ENCODE assay signal across 12 cellular contexts in the genomic region with DNA sequence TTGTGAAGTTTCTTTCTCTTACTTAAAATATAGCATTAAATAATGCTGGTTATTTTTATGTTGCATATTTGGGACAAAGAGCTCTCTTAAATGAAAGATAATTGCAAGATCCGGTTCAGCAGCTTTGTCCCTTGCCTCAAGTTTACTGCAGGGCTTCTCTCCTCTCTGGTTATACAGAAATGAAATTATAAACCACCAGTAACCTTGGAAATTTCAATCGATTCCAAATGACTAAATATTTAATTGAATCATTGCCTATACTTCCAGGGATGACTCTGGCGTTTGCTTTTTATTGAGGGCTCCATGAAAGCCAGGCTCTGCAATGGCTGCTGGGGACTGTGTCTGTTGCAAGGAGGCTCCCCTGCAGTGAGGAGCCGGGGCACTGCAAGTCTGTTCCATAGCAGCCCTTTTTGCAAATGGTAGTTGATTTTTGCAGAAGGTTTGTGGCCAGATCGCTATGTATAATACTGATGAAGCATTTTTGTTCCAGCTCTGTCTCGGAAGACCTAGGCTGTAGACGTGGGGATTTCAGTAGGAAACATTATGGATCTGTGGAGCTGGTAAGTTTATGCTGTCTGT. TPM values are rescaled to one million over a fixed set of nuclear protein-coding genes. Genes with fewer than 3 reads are reported as not detected.
DNase-seq lines count a peak whose midpoint lies in the region; ATAC-seq, FAIRE-seq and TF ChIP-seq lines count a peak whose summit lies in the region.
"Had no signal": no experiment of that assay in that cellular context is flagged by ENCODE, and none has a peak within 500 bp of the region (broad histone marks: within the 10 kb centered on the region; RNA-seq: fewer than 3 reads in every experiment).

A gene with protein sequence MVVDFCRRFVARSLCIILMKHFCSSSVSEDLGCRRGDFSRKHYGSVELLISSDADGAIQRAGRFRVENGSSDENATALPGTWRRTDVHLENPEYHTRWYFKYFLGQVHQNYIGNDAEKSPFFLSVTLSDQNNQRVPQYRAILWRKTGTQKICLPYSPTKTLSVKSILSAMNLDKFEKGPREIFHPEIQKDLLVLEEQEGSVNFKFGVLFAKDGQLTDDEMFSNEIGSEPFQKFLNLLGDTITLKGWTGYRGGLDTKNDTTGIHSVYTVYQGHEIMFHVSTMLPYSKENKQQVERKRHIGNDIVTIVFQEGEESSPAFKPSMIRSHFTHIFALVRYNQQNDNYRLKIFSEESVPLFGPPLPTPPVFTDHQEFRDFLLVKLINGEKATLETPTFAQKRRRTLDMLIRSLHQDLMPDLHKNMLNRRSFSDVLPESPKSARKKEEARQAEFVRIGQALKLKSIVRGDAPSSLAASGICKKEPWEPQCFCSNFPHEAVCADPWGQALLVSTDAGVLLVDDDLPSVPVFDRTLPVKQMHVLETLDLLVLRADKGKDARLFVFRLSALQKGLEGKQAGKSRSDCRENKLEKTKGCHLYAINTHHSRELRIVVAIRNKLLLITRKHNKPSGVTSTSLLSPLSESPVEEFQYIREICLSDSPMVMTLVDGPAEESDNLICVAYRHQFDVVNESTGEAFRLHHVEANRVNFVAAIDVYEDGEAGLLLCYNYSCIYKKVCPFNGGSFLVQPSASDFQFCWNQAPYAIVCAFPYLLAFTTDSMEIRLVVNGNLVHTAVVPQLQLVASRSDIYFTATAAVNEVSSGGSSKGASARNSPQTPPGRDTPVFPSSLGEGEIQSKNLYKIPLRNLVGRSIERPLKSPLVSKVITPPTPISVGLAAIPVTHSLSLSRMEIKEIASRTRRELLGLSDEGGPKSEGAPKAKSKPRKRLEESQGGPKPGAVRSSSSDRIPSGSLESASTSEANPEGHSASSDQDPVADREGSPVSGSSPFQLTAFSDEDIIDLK (plus strand): TSS at position 313 of the 579 bp plus-strand sequence. CDS start 104 bp downstream, at position 417.

- TF ChIP-seq RAD21 in SK-N-SH (IDR thresholded peaks at IDR 0.05; ENCODE audit: low read length) = no peak

- H3K9me3 ChIP-seq in SK-N-SH (no peaks in the 10 kb centered on the region), prostate gland (no peaks in the 10 kb centered on the region)
- H3K9me3 ChIP-seq: mucosa of descending colon, stomach had no signal

- H3K36me3 ChIP-seq in SK-N-SH (replicated peaks in 1 of 2; ENCODE audit: control insufficient read depth in 1 of 2, insufficient read depth in 2 of 2, low read length in 1 of 2) (no peaks in the 10 kb centered on the region), prostate gland (no peaks in the 10 kb centered on the region)
- H3K36me3 ChIP-seq: stomach had no signal

- no peaks in the 10 kb centered on the region for H3K9me2 ChIP-seq in SK-N-SH

- H2AFZ ChIP-seq in SK-N-SH (ENCODE audit: low read depth) = peak within 1 kb of the TSS; percentile 61; the same call in 1 of the 2 replicates

- DNase-seq in DMS79 (lab: John Stamatoyannopoulos, UW) (peak; percentile 8), SK-N-SH (peak; percentile 49), left ventricle myocardium superior (peak; percentile 37), prostate gland (ENCODE audit: low spot score) (no peak), EL (no peak), GM12892 (ENCODE audit: insufficient read length) (no peak), DMS114 treated with DMSO at 0.1 percent for 48 hours (lab: John Stamatoyannopoulos, UW; ENCODE audit: unreplicated experiment) (no peak)
- DNase-seq: activated T-cell treated with anti-CD3 and anti-CD28 coated beads, Interleukin-2, amount 50 U/mL, for 48 hours; GOT3; mucosa of descending colon; stomach had no signal

- intact Hi-C loops in left ventricle myocardium superior (cut with micrococcal nuclease) = no loop called here
- intact Hi-C loops in prostate gland (cut with DNase I) = no loop called here

- WGBS in SK-N-SH (ENCODE audit: low lambda C conversion rate) = 29% methylated on average over 7 of the region's 7 CpGs
- 25% methylated on average over 7 of the region's 7 CpGs for WGBS in prostate gland

- TF ChIP-seq EP300 in SK-N-SH (IDR thresholded peaks at IDR 0.05; ENCODE audit: borderline replicate concordance in 1 of 2, low read depth in 1 of 2, low read length in 1 of 2) = no peak

- H3F3A ChIP-seq in SK-N-SH (replicated peaks; ENCODE audit: insufficient read depth) = peaks cover 7% of the 10 kb centered on the region

- H3K27me3 ChIP-seq in SK-N-SH (ENCODE audit: insufficient read depth) (no peaks in the 10 kb centered on the region), prostate gland (replicated peaks; ENCODE audit: insufficient read depth) (no peaks in the 10 kb centered on the region)
- H3K27me3 ChIP-seq: stomach had no signal

- H3K4me2 ChIP-seq in SK-N-SH = peak within 1 kb of the TSS; percentile 57

- ATAC-seq in left ventricle myocardium superior (peak; percentile 64), HG03280 (IDR thresholded peaks at IDR 0.05; ENCODE audit: unreplicated experiment) (no peak)
- ATAC-seq: mucosa of descending colon had no signal

- H3K9ac ChIP-seq in SK-N-SH = peak within 1 kb of the TSS; percentile 31; the same call in 1 of the 2 replicates

- POLR2A ChIA-PET in SK-N-SH (lab: Yijun Ruan, JAX) = interaction anchor here (1.3 kb wide), 1 partner anchor 132 kb away, joined by 3 read pairs; a partner anchor contains a TSS

- peak within 1 kb of the TSS; percentile 29 to 42; a peak in 3 of 4 replicates for H3K4me3 ChIP-seq in SK-N-SH (ENCODE audit: low read depth in 2 of 2, low read length in 1 of 2)
- peak within 1 kb of the TSS; percentile 6 to 7 for H3K4me3 ChIP-seq in prostate gland
- H3K4me3 ChIP-seq: mucosa of descending colon, stomach had no signal

- H3K4me1 ChIP-seq in SK-N-SH (ENCODE audit: control insufficient read depth in 1 of 2, insufficient read depth in 2 of 2, low read depth in 1 of 2, low read length in 1 of 2) (peaks cover 13 to 40% of the 10 kb centered on the region in 2 experiments), prostate gland (replicated peaks) (no peaks in the 10 kb centered on the region)

- H3K27ac ChIP-seq in SK-N-SH (ENCODE audit: low read depth in 2 of 2, low read length in 1 of 2) = peak within 1 kb of the TSS in 1 of 2 experiments; percentile 95; a peak in 2 of 4 replicates
- H3K27ac ChIP-seq in prostate gland = peak within 1 kb of the TSS in 1 of 2 donors; percentile 19
- H3K27ac ChIP-seq: stomach had no signal

- no peak for FAIRE-seq in GM12892 (lab: Jason Lieb, UNC)

- no peak for TF ChIP-seq POLR2A in prostate gland (IDR thresholded peaks at IDR 0.05)
- TF ChIP-seq POLR2A in GM12892 (IDR thresholded peaks at IDR 0.05; ENCODE audit: low read depth, low read length) = no peak

- TF ChIP-seq CTCF in SK-N-SH (IDR thresholded peaks at IDR 0.05) (no peak), prostate gland (IDR thresholded peaks at IDR 0.05) (no peak)

- no peaks in the 10 kb centered on the region for H4K20me1 ChIP-seq in SK-N-SH (ENCODE audit: insufficient read depth)

- CTCF ChIA-PET in SK-N-SH (lab: Yijun Ruan, JAX) = interaction anchor here (0.7 to 1.5 kb wide), 5 partner anchors 37 to 56 kb away, joined by 3 to 4 read pairs (median 3); no protein-coding TSS in a partner anchor

- no peaks in the 10 kb centered on the region; the same call in 1 of the 2 replicates for H3K79me2 ChIP-seq in SK-N-SH (ENCODE audit: insufficient read depth)

TF ChIP-seq in SK-N-SH, 30 proteins besides CTCF, POLR2A, EP300 and RAD21:
- TF ChIP-seq MXI1 (IDR thresholded peaks at IDR 0.05; ENCODE audit: low read depth, low read length) (0 out of 2 replicates have a peak, but pooled peaks have one; percentile 20), GABPA (IDR thresholded peaks at IDR 0.05; ENCODE audit: low read depth) (no peak), SIN3A (IDR thresholded peaks at IDR 0.05; ENCODE audit: borderline replicate concordance, low read depth, low read length) (no peak), FOXM1 (IDR thresholded peaks at IDR 0.05; ENCODE audit: low read depth) (no peak), RFX5 (IDR thresholded peaks at IDR 0.05; ENCODE audit: low read length) (no peak)
- TF ChIP-seq, protein P1, sequence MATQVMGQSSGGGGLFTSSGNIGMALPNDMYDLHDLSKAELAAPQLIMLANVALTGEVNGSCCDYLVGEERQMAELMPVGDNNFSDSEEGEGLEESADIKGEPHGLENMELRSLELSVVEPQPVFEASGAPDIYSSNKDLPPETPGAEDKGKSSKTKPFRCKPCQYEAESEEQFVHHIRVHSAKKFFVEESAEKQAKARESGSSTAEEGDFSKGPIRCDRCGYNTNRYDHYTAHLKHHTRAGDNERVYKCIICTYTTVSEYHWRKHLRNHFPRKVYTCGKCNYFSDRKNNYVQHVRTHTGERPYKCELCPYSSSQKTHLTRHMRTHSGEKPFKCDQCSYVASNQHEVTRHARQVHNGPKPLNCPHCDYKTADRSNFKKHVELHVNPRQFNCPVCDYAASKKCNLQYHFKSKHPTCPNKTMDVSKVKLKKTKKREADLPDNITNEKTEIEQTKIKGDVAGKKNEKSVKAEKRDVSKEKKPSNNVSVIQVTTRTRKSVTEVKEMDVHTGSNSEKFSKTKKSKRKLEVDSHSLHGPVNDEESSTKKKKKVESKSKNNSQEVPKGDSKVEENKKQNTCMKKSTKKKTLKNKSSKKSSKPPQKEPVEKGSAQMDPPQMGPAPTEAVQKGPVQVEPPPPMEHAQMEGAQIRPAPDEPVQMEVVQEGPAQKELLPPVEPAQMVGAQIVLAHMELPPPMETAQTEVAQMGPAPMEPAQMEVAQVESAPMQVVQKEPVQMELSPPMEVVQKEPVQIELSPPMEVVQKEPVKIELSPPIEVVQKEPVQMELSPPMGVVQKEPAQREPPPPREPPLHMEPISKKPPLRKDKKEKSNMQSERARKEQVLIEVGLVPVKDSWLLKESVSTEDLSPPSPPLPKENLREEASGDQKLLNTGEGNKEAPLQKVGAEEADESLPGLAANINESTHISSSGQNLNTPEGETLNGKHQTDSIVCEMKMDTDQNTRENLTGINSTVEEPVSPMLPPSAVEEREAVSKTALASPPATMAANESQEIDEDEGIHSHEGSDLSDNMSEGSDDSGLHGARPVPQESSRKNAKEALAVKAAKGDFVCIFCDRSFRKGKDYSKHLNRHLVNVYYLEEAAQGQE (IDR thresholded peaks at IDR 0.05; ENCODE audit: low read depth, low read length) = no peak

RNA-seq across cellular contexts. Expression of the gene that starts here (rescaled TPM):
- 9.1 and 10.4 TPM in 2 replicates for polyA plus RNA-seq in SK-N-SH (2012; rRNA removed)
- 5.4 and 6.9 TPM in 2 replicates for polyA plus RNA-seq in SK-N-SH (2012; cell fraction: cytosol; rRNA removed)
- 29.0 and 36.8 TPM in 2 replicates for polyA plus RNA-seq in SK-N-SH (2012; cell fraction: nucleus; rRNA removed)
- total RNA-seq in left ventricle myocardium superior (17.3 TPM), prostate gland (10 to 100 TPM; 34.2 to 34.4 TPM)
- 6.1 TPM for polyA plus RNA-seq in GM12892 (2012; ENCODE audit: missing spikeins)

Comparison
In these comparisons a context has a peak if more than half of its experiments do, and no peak if none do; other contexts are left out.
1. DNase-seq: peak in DMS79 (single experiment), SK-N-SH (single experiment) and left ventricle myocardium superior (single experiment); none in prostate gland (single experiment), EL (single experiment), GM12892 (single experiment) and DMS114 treated with DMSO at 0.1 percent for 48 hours (single experiment).